In genomic region chr10:43284341-43284910, GRCh38 we compare ENCODE assay signal across 13 cellular contexts. TPM values are rescaled to one million over a fixed set of nuclear protein-coding genes. Genes with fewer than 3 reads are reported as not detected.
DNase-seq lines count a peak whose midpoint lies in the region; ATAC-seq, FAIRE-seq and TF ChIP-seq lines count a peak whose summit lies in the region.
"Had no signal": no experiment of that assay in that cellular context is flagged by ENCODE, and none has a peak within 500 bp of the region (broad histone marks: within the 10 kb centered on the region; RNA-seq: fewer than 3 reads in every experiment).

No MANE protein-coding gene starts in this region.

- H3K9ac ChIP-seq in K562 (ENCODE audit: insufficient read depth in 1 of 2, low read depth in 2 of 2, low read length in 2 of 2): no peak overlapping the region

- no peak overlapping the region for H3K27ac ChIP-seq in K562 (ENCODE audit: extremely low read depth, low read depth, low read length)
- no peak overlapping the region for H3K27ac ChIP-seq in right lobe of liver

- no peak overlapping the region for H3K4me2 ChIP-seq in K562 (ENCODE audit: insufficient read depth, low read length)

- H3K4me1 ChIP-seq in K562 (replicated peaks in 1 of 2; ENCODE audit: control insufficient read depth in 2 of 2, insufficient read depth in 2 of 2, low read length in 2 of 2) (peaks cover 8 to 12% of the 10 kb centered on the region in 2 experiments; a peak in 4 of 5 replicates), right lobe of liver (no peaks in the 10 kb centered on the region)

- peaks cover 4 to 8% of the 10 kb centered on the region in 2 experiments; a peak in 2 of 5 replicates for H3K27me3 ChIP-seq in K562 (ENCODE audit: control insufficient read depth in 2 of 2, insufficient read depth in 2 of 2, low read length in 2 of 2)
- H3K27me3 ChIP-seq in right lobe of liver: no peaks in the 10 kb centered on the region

- DNase-seq in GM12865 (ENCODE audit: low read depth): peak; percentile 26
- peak; percentile 29 for DNase-seq in M059J (ENCODE audit: low read depth)
- peak in 1 of 4 experiments; percentile 30 for DNase-seq in K562 (ENCODE audit: extremely low read depth in 1 of 4, low spot score in 3 of 4)
- no peak for DNase-seq in right lobe of liver
- no peak for DNase-seq in NCI-H748 (lab: John Stamatoyannopoulos, UW; ENCODE audit: unreplicated experiment)
- DNase-seq in NCI-H2081 treated with DMSO at 0.1 percent for 48 hours (lab: John Stamatoyannopoulos, UW): no peak
- DNase-seq in stimulated activated CD4-positive, alpha-beta T cell treated with anti-CD3 and anti-CD28 coated beads, Interleukin-2, amount 100 ng/mL, for 24 hours: no peak
- no peak for DNase-seq in activated CD4-positive, CD25-positive, alpha-beta regulatory T cell (lab: John Stamatoyannopoulos, UW)
- DNase-seq: activated effector memory CD4-positive, alpha-beta T cell treated with anti-CD3 and anti-CD28 coated beads, Interleukin-2, amount 50 U/mL, for 16 hours; CD8-positive, alpha-beta memory T cell; NCI-H446; Right ventricle myocardium superior had no signal

- no peak for TF ChIP-seq CTCF in GM12865 (IDR thresholded peaks at IDR 0.05; ENCODE audit: insufficient read depth, low read depth, low read length, missing control alignments)
- TF ChIP-seq CTCF in K562 (IDR thresholded peaks at IDR 0.05 in 2 of 3, conservative IDR thresholded peaks at IDR 0.05 in 1 of 3; ENCODE audit: insufficient read depth in 2 of 3, low read depth in 1 of 3, low read length in 3 of 3): no peak
- no peak for TF ChIP-seq CTCF in right lobe of liver (IDR thresholded peaks at IDR 0.05)

- in situ Hi-C loops in K562 (cut with MboI): no loop called here

- no peak for TF ChIP-seq EP300 in K562 (IDR thresholded peaks at IDR 0.05; ENCODE audit: low read length)

- H4K20me1 ChIP-seq in K562 (replicated peaks; ENCODE audit: control insufficient read depth, insufficient read depth, low read length): no peaks in the 10 kb centered on the region

- FAIRE-seq in K562 (lab: Jason Lieb, UNC): peak; percentile 80

- H3K9me3 ChIP-seq in K562 (replicated peaks; ENCODE audit: control insufficient read depth, insufficient read depth, low read depth, low read length): no peaks in the 10 kb centered on the region
- no peaks in the 10 kb centered on the region for H3K9me3 ChIP-seq in right lobe of liver

- CTCF ChIA-PET in K562 (lab: Yijun Ruan, JAX; ENCODE audit: low intra/inter-chr PET ratio): no interaction called here

- 4% methylated on average over 3 of the region's 3 CpGs for WGBS in K562 (ENCODE audit: insufficient coverage, low coverage, missing lambda C conversion rate)
- 29% methylated on average over 1 of the region's 3 CpGs for WGBS in right lobe of liver (ENCODE audit: insufficient coverage, low coverage, low lambda C conversion rate, missing lambda C conversion rate)

- no peak for TF ChIP-seq POLR2A in K562 (conservative IDR thresholded peaks at IDR 0.05)
- TF ChIP-seq POLR2A in right lobe of liver (IDR thresholded peaks at IDR 0.05): no peak

- intact Hi-C loops in K562 (cut with micrococcal nuclease) (no loop called here), right lobe of liver (cut with DNase I) (no loop called here)

- no peak for TF ChIP-seq RAD21 in K562 (CRISPR knock-in tag; conservative IDR thresholded peaks at IDR 0.05 in 1 of 2, IDR thresholded peaks at IDR 0.05 in 1 of 2)

- H3K4me3 ChIP-seq in GM12865 (ENCODE audit: low read depth, low read length) (no peak overlapping the region), K562 (no peak overlapping the region), right lobe of liver (no peak overlapping the region)

- peak; percentile 69 for ATAC-seq in K562
- ATAC-seq in right lobe of liver: peak in 3 of 4 donors; percentile 7 to 38 (median 13)

- no peaks in the 10 kb centered on the region for H3K9me1 ChIP-seq in K562 (ENCODE audit: control insufficient read depth, insufficient read depth, low read length)

- H3K36me3 ChIP-seq in K562 (ENCODE audit: control insufficient read depth, insufficient read depth, low read length) (no peaks in the 10 kb centered on the region), right lobe of liver (no peaks in the 10 kb centered on the region)

- H3K79me2 ChIP-seq in K562 (ENCODE audit: control insufficient read depth, insufficient read depth, low read length): no peaks in the 10 kb centered on the region

- no TSS peak for BruUV-seq in K562 (replicated peaks; lab: Mats Ljungman, UMichigan)

- no peak overlapping the region for H2AFZ ChIP-seq in K562 (ENCODE audit: low read depth, low read length)

- POLR2A ChIA-PET in K562 (lab: Yijun Ruan, JAX): interaction anchor here (0.6 kb wide), 1 partner anchor 410 kb away, joined by 3 read pairs; no protein-coding TSS in a partner anchor

TF ChIP-seq in K562, 482 proteins besides CTCF, POLR2A, EP300 and RAD21 (continues in another document):
- peak; percentile 91 for TF ChIP-seq PKNOX1 (IDR thresholded peaks at IDR 0.05)
- TF ChIP-seq MIER1 (IDR thresholded peaks at IDR 0.05; ENCODE audit: low read depth): peak; percentile 89
- TF ChIP-seq DACH1 (IDR thresholded peaks at IDR 0.05; ENCODE audit: partially characterized antibody): no peak
- peak; percentile 46; the same call in 1 of the 2 replicates for TF ChIP-seq ZNF766 (CRISPR knock-in tag; conservative IDR thresholded peaks at IDR 0.05)
- no peak for TF ChIP-seq ESRRA (IDR thresholded peaks at IDR 0.05; ENCODE audit: borderline replicate concordance, low read depth)
- peak; percentile 96 for TF ChIP-seq EHMT2 (IDR thresholded peaks at IDR 0.05)
- TF ChIP-seq REST (CRISPR knock-in tag; IDR thresholded peaks at IDR 0.05; ENCODE audit: low read depth): peak; percentile 94

RNA-seq across cellular contexts. Expression of gene RASGEF1A, which starts 17.6 kb away (rescaled TPM):
- total RNA-seq in M059J (2014; rRNA removed; shearing (Covaris generic)): not detected in 2 replicates
- total RNA-seq in K562 (2011; cell fraction: chromatin; rRNA removed; ENCODE audit: low replicate concordance): 16.2 and 38.5 TPM in 2 replicates
- total RNA-seq in K562 (2011; cell fraction: nucleolus; rRNA removed): 29.0 and 30.1 TPM in 2 replicates
- 17.3 and 19.3 TPM in 2 replicates for total RNA-seq in K562 (2011; cell fraction: nucleoplasm; rRNA removed)
- 29.7 and 32.0 TPM in 2 replicates for total RNA-seq in K562 (2014; rRNA removed)
- total RNA-seq in K562 (2014; rRNA removed; fragmentation: Illumina TruSeq; extraction: Trizol): 8.1 and 9.2 TPM in 2 replicates
- 9.8 and 10.2 TPM in 2 replicates for total RNA-seq in K562 (2015; rRNA removed; fragmentation: Illumina TruSeq; extraction: Trizol)
- 20.9 and 21.5 TPM in 2 replicates for total RNA-seq in K562 (2021)
- 25.3 and 28.7 TPM in 2 replicates for polyA plus RNA-seq in K562 (2011; rRNA removed)
- polyA plus RNA-seq in K562 (2011; cell fraction: cytosol; rRNA removed): 27.5 and 49.3 TPM in 2 replicates
- 38.8 and 68.7 TPM in 2 replicates for polyA plus RNA-seq in K562 (2011; cell fraction: nucleus; rRNA removed)
- polyA plus RNA-seq in K562 (2012): 7.4 and 13.1 TPM in 2 replicates
- 14.7 and 18.9 TPM in 2 replicates for polyA plus RNA-seq in K562 (2014; fragmentation: Illumina TruSeq; extraction: Trizol)
- 1 to 10 TPM; 1.6 to 2.9 TPM for polyA plus RNA-seq in K562 (2014; fragmentation: Nextera tagmentation; extraction: Ambion mirVana)
- 24.2 and 27.9 TPM in 2 replicates for polyA plus RNA-seq in K562 (2014; rRNA removed)
- 9.3 and 18.5 TPM in 2 replicates for polyA minus RNA-seq in K562 (2011; rRNA and poly(A)+ RNA removed)
- polyA minus RNA-seq in K562 (2011; cell fraction: cytosol; rRNA and poly(A)+ RNA removed): 19.4 and 20.6 TPM in 2 replicates
- 21.3 TPM in 2 replicates for polyA minus RNA-seq in K562 (2011; cell fraction: nucleus; rRNA and poly(A)+ RNA removed)
- total RNA-seq in right lobe of liver: under 1 TPM; 0.05 to 0.30 (median 0.12) TPM
- total RNA-seq: osteocyte had no signal

Comparison
In these comparisons a context has a peak if more than half of its experiments do, and no peak if none do; other contexts are left out.
1. DNase-seq: peak in GM12865 (single experiment) and M059J (single experiment); none in right lobe of liver (0 of 3), NCI-H748 (single experiment), NCI-H2081 treated with DMSO at 0.1 percent for 48 hours (single experiment), stimulated activated CD4-positive, alpha-beta T cell treated with anti-CD3 and anti-CD28 coated beads, Interleukin-2, amount 100 ng/mL, for 24 hours (0 of 2) and activated CD4-positive, CD25-positive, alpha-beta regulatory T cell (0 of 4).